ENCODE assay signal across 9 cellular contexts in genomic region chrX:57909595-57910286, GRCh38. TPM values are rescaled to one million over a fixed set of nuclear protein-coding genes. Genes with fewer than 3 reads are reported as not detected.
A peak's percentile ranks its signal among the peaks of the same experiment; 100 is the strongest.
DNase-seq lines count a peak whose midpoint lies in the region; ATAC-seq lines count a peak whose summit lies in the region.
"Not testable (repeated sequence)": the region's sequence is repeated elsewhere in the genome, so short reads cannot be mapped to it uniquely, and the experiment has no call there.
"Had no signal": no experiment of that assay in that cellular context is flagged by ENCODE, and none has a peak within 500 bp of the region (broad histone marks: within the 10 kb centered on the region; RNA-seq: fewer than 3 reads in every experiment).

No MANE protein-coding gene starts in this region.

- H3K4me1 ChIP-seq in duodenal mucosa (ENCODE audit: control insufficient read depth in 1 of 2, insufficient read depth in 2 of 2, low read length in 2 of 2), result not testable (repeated sequence)

- peak; percentile 31 for DNase-seq in COLO668 (lab: John Stamatoyannopoulos, UW; ENCODE audit: unreplicated experiment)
- DNase-seq in NCI-H2196 (lab: John Stamatoyannopoulos, UW; ENCODE audit: unreplicated experiment), result peak; percentile 49
- peak; percentile 24 for DNase-seq in activated CD8-positive, alpha-beta memory T cell treated with anti-CD3 and anti-CD28 coated beads, Interleukin-2, amount 50 U/mL, for 4 hours
- peak; percentile 55 for DNase-seq in left lobe of liver (ENCODE audit: low spot score)
- DNase-seq in stimulated activated CD4-positive, alpha-beta T cell treated with anti-CD3 and anti-CD28 coated beads, Interleukin-4, amount 100 ng/mL, for 1 hour, result peak; percentile 18

- H3K9me3 ChIP-seq in duodenal mucosa (ENCODE audit: control insufficient read depth in 1 of 2, low read length in 2 of 2), result not testable (repeated sequence)

- not testable (repeated sequence) for H3K27me3 ChIP-seq in duodenal mucosa (ENCODE audit: control insufficient read depth in 1 of 2, insufficient read depth in 2 of 2, low read length in 2 of 2)

- peak; percentile 79 for ATAC-seq in GM19463 (IDR thresholded peaks at IDR 0.05; ENCODE audit: unreplicated experiment)
- ATAC-seq in HG03066 (IDR thresholded peaks at IDR 0.05; ENCODE audit: low read depth, unreplicated experiment), result peak; percentile 66
- peak; percentile 90 for ATAC-seq in left lobe of liver

- peak overlapping the region in 1 of 2 donors; percentile 25 for H3K9ac ChIP-seq in duodenal mucosa (ENCODE audit: low read depth in 1 of 2, low read length in 2 of 2)

- H3K27ac ChIP-seq in duodenal mucosa (ENCODE audit: low read depth, low read length), result peak overlapping the region; percentile 66

- peak overlapping the region; percentile 35 to 60 for H3K4me3 ChIP-seq in duodenal mucosa (ENCODE audit: low read depth in 1 of 2, low read length in 2 of 2)

- not testable (repeated sequence) for H3K36me3 ChIP-seq in duodenal mucosa (ENCODE audit: control insufficient read depth in 1 of 2, insufficient read depth in 2 of 2, low read length in 2 of 2)

RNA-seq across cellular contexts. Expression of gene ZXDA, which starts 0.5 kb away (rescaled TPM):
- 1.4 TPM for total RNA-seq in left lobe of liver
- total RNA-seq: smooth muscle cell had no signal

Comparison
In these comparisons a context has a peak if more than half of its experiments do, and no peak if none do; other contexts are left out.
1. Peak in every context shown above with its lines: DNase-seq, ATAC-seq, H3K4me3 ChIP-seq and H3K27ac ChIP-seq.